8 cellular contexts compared by ENCODE assay signal in the genomic region with DNA sequence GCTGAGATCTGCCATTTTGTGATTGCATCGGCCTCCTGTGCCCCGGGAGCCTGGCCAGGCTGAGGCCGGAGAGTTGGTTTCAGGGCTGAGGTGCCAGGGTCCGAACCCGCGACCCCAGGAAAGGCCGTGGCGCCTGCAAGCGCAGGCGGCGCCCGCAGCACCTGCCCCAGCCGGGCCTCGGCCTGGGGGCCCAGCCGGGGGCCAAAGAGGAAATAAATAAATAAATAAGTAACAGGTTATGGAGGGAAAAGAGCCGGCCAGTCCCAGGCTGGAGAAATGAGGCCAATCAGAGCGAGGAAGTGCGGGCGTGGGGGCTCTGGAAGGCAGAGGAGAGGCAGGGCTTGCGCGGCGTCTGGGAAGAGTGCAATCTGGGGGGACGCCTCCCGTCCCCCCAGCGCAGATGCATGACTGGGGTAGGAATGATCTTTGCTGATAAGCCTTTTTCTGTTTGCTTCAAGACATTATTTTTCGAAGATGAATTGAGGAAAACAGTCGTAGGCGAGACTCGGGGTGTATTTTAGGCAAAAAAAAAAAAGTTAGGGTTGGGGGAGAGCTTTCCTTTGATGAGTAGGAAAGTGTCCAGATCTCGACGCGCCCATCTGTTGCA.
DNase-seq lines count a peak whose midpoint lies in the region; ATAC-seq and TF ChIP-seq lines count a peak whose summit lies in the region.

No MANE protein-coding gene starts in this region.

- peaks cover 65% of the 10 kb centered on the region for H3K27me3 Mint-ChIP-seq in T-helper 17 cell

- H3K36me3 Mint-ChIP-seq in T-helper 17 cell (ENCODE audit: low read depth): peaks cover 15% of the 10 kb centered on the region

- TF ChIP-seq CTCF in GM06990 (IDR thresholded peaks at IDR 0.05; ENCODE audit: insufficient read depth, low read length, poor library complexity, severe bottlenecking): no peak

- no peak for ATAC-seq in T-helper 17 cell
- peak; percentile 20 for ATAC-seq in left ventricle myocardium superior
- ATAC-seq in GM19023 (IDR thresholded peaks at IDR 0.05; ENCODE audit: unreplicated experiment): no peak
- no peak for ATAC-seq in HG02981 (IDR thresholded peaks at IDR 0.05; ENCODE audit: unreplicated experiment)
- ATAC-seq in GM18907 (IDR thresholded peaks at IDR 0.05; ENCODE audit: unreplicated experiment): no peak

- no peak overlapping the region for H3K27ac Mint-ChIP-seq in T-helper 17 cell

- H3K4me3 Mint-ChIP-seq in T-helper 17 cell: peak overlapping the region; percentile 92

- H3K36me3 ChIP-seq in GM06990 (ENCODE audit: control insufficient read depth, insufficient read depth, low read length): no peaks in the 10 kb centered on the region

- no peak for DNase-seq in GM06990 (ENCODE audit: extremely low read depth, insufficient read length)
- DNase-seq in T-helper 17 cell: no peak
- DNase-seq in left ventricle myocardium superior: peak; percentile 35
- no peak for DNase-seq in skeletal muscle cell (ENCODE audit: low read depth)
- DNase-seq in NCI-H1930 (lab: John Stamatoyannopoulos, UW): no peak

- H3K27me3 ChIP-seq in GM06990 (replicated peaks; ENCODE audit: control insufficient read depth, insufficient read depth, low read length): peaks cover 2% of the 10 kb centered on the region

- H3K9me3 ChIP-seq in T-helper 17 cell (ENCODE audit: control insufficient read depth, low read length, poor library complexity, severe bottlenecking): no peaks in the 10 kb centered on the region

- intact Hi-C loops in left ventricle myocardium superior (cut with micrococcal nuclease): loop anchor here (10.0 kb wide), 2 partner anchors 178 to 418 kb away; no protein-coding TSS in a partner anchor

- H3K4me3 ChIP-seq in GM06990 (replicated peaks; ENCODE audit: low read depth, low read length): peak overlapping the region; percentile 66
- H3K4me3 ChIP-seq in skeletal muscle cell (ENCODE audit: low read depth, low read length): peak overlapping the region; percentile 49

- peaks cover 20% of the 10 kb centered on the region for H3K4me1 Mint-ChIP-seq in T-helper 17 cell
